1 cellular context compared by ENCODE assay signal in the genomic region with DNA sequence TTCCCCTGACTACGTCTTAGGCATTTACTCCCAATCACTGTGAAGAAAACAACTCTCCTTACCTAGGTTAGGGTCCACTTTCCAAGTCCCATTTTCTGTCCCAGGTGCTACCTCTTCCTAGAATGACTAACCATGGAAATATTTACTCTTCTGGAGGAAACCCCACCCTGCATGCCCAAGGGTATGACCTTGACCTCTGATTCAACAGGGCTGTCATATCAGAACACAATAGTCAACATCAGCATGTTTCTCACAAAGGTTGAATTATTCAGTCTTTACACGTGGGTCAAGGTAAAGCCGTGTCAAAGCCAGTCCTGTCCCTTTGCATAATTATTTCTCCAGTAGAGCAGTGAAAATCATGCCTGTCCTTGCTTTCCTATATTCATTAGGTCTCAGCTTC.
TF ChIP-seq lines count a peak whose summit lies in the region.

No MANE protein-coding gene starts in this region.

TF ChIP-seq in HepG2, 621 proteins besides CTCF, POLR2A, EP300 and RAD21 (continued from another document and continues in another):
- TF ChIP-seq IRF1 (CRISPR knock-in tag; IDR thresholded peaks at IDR 0.05; ENCODE audit: low read depth) (no peak), ZZZ3 (CRISPR knock-in tag; IDR thresholded peaks at IDR 0.05; ENCODE audit: borderline replicate concordance) (no peak), ZNF816 (CRISPR knock-in tag; IDR thresholded peaks at IDR 0.05; ENCODE audit: borderline replicate concordance) (no peak), GATAD1 (CRISPR knock-in tag; IDR thresholded peaks at IDR 0.05) (0 out of 2 replicates have a peak, but pooled peaks have one; percentile 24), SOX5 (CRISPR knock-in tag; IDR thresholded peaks at IDR 0.05; ENCODE audit: borderline replicate concordance) (peak; percentile 99), SMARCE1 (IDR thresholded peaks at IDR 0.05; ENCODE audit: borderline replicate concordance) (no peak), PATZ1 (CRISPR knock-in tag; IDR thresholded peaks at IDR 0.05) (peak; percentile 56), ZMAT5 (CRISPR knock-in tag; IDR thresholded peaks at IDR 0.05; ENCODE audit: borderline replicate concordance, low read depth) (no peak), GLI4 (CRISPR knock-in tag; IDR thresholded peaks at IDR 0.05; ENCODE audit: borderline replicate concordance) (no peak), ZNF205 (CRISPR knock-in tag; IDR thresholded peaks at IDR 0.05) (no peak), TBL1XR1 (IDR thresholded peaks at IDR 0.05; ENCODE audit: borderline replicate concordance, low read length, partially characterized antibody) (peak; percentile 35), MTF1 (CRISPR knock-in tag; IDR thresholded peaks at IDR 0.05) (no peak), ZNF12 (CRISPR knock-in tag; IDR thresholded peaks at IDR 0.05) (no peak), IRX3 (CRISPR knock-in tag; IDR thresholded peaks at IDR 0.05; ENCODE audit: borderline replicate concordance, low read depth) (no peak), GMEB2 (CRISPR knock-in tag; IDR thresholded peaks at IDR 0.05; ENCODE audit: low read depth) (no peak), ATF7-NPFF (CRISPR knock-in tag; IDR thresholded peaks at IDR 0.05; ENCODE audit: low read depth) (no peak), ZFP62 (CRISPR knock-in tag; IDR thresholded peaks at IDR 0.05) (no peak), MLLT10 (CRISPR knock-in tag; IDR thresholded peaks at IDR 0.05) (no peak), SRSF9 (IDR thresholded peaks at IDR 0.05; ENCODE audit: borderline replicate concordance, insufficient read depth, low read depth, low read length, poor library complexity, severe bottlenecking) (no peak), NFE2 (CRISPR knock-in tag; IDR thresholded peaks at IDR 0.05) (no peak), BORCS8-MEF2B (CRISPR knock-in tag; IDR thresholded peaks at IDR 0.05) (no peak), NFKB2 (CRISPR knock-in tag; IDR thresholded peaks at IDR 0.05; ENCODE audit: borderline replicate concordance) (no peak), ZNF775 (CRISPR knock-in tag; IDR thresholded peaks at IDR 0.05; ENCODE audit: borderline replicate concordance) (no peak)
- TF ChIP-seq, protein P1, sequence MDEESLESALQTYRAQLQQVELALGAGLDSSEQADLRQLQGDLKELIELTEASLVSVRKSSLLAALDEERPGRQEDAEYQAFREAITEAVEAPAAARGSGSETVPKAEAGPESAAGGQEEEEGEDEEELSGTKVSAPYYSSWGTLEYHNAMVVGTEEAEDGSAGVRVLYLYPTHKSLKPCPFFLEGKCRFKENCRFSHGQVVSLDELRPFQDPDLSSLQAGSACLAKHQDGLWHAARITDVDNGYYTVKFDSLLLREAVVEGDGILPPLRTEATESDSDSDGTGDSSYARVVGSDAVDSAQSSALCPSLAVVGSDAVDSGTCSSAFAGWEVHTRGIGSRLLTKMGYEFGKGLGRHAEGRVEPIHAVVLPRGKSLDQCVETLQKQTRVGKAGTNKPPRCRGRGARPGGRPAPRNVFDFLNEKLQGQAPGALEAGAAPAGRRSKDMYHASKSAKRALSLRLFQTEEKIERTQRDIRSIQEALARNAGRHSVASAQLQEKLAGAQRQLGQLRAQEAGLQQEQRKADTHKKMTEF (CRISPR knock-in tag; IDR thresholded peaks at IDR 0.05) = peak; percentile 66
- TF ChIP-seq, protein P2, sequence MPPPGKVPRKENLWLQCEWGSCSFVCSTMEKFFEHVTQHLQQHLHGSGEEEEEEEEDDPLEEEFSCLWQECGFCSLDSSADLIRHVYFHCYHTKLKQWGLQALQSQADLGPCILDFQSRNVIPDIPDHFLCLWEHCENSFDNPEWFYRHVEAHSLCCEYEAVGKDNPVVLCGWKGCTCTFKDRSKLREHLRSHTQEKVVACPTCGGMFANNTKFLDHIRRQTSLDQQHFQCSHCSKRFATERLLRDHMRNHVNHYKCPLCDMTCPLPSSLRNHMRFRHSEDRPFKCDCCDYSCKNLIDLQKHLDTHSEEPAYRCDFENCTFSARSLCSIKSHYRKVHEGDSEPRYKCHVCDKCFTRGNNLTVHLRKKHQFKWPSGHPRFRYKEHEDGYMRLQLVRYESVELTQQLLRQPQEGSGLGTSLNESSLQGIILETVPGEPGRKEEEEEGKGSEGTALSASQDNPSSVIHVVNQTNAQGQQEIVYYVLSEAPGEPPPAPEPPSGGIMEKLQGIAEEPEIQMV (CRISPR knock-in tag; IDR thresholded peaks at IDR 0.05; ENCODE audit: low read depth) = no peak
- TF ChIP-seq, protein P3, sequence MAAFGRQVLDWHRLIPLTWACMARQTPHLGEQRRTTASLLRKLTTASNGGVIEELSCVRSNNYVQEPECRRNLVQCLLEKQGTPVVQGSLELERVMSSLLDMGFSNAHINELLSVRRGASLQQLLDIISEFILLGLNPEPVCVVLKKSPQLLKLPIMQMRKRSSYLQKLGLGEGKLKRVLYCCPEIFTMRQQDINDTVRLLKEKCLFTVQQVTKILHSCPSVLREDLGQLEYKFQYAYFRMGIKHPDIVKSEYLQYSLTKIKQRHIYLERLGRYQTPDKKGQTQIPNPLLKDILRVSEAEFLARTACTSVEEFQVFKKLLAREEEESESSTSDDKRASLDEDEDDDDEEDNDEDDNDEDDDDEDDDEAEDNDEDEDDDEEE (CRISPR knock-in tag; IDR thresholded peaks at IDR 0.05) = no peak
- TF ChIP-seq, protein P4, sequence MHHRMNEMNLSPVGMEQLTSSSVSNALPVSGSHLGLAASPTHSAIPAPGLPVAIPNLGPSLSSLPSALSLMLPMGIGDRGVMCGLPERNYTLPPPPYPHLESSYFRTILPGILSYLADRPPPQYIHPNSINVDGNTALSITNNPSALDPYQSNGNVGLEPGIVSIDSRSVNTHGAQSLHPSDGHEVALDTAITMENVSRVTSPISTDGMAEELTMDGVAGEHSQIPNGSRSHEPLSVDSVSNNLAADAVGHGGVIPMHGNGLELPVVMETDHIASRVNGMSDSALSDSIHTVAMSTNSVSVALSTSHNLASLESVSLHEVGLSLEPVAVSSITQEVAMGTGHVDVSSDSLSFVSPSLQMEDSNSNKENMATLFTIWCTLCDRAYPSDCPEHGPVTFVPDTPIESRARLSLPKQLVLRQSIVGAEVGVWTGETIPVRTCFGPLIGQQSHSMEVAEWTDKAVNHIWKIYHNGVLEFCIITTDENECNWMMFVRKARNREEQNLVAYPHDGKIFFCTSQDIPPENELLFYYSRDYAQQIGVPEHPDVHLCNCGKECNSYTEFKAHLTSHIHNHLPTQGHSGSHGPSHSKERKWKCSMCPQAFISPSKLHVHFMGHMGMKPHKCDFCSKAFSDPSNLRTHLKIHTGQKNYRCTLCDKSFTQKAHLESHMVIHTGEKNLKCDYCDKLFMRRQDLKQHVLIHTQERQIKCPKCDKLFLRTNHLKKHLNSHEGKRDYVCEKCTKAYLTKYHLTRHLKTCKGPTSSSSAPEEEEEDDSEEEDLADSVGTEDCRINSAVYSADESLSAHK (CRISPR knock-in tag; IDR thresholded peaks at IDR 0.05; ENCODE audit: borderline replicate concordance) = no peak
- TF ChIP-seq, protein P5, sequence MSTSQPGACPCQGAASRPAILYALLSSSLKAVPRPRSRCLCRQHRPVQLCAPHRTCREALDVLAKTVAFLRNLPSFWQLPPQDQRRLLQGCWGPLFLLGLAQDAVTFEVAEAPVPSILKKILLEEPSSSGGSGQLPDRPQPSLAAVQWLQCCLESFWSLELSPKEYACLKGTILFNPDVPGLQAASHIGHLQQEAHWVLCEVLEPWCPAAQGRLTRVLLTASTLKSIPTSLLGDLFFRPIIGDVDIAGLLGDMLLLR (CRISPR knock-in tag; IDR thresholded peaks at IDR 0.05) = no peak
- TF ChIP-seq, protein P6, sequence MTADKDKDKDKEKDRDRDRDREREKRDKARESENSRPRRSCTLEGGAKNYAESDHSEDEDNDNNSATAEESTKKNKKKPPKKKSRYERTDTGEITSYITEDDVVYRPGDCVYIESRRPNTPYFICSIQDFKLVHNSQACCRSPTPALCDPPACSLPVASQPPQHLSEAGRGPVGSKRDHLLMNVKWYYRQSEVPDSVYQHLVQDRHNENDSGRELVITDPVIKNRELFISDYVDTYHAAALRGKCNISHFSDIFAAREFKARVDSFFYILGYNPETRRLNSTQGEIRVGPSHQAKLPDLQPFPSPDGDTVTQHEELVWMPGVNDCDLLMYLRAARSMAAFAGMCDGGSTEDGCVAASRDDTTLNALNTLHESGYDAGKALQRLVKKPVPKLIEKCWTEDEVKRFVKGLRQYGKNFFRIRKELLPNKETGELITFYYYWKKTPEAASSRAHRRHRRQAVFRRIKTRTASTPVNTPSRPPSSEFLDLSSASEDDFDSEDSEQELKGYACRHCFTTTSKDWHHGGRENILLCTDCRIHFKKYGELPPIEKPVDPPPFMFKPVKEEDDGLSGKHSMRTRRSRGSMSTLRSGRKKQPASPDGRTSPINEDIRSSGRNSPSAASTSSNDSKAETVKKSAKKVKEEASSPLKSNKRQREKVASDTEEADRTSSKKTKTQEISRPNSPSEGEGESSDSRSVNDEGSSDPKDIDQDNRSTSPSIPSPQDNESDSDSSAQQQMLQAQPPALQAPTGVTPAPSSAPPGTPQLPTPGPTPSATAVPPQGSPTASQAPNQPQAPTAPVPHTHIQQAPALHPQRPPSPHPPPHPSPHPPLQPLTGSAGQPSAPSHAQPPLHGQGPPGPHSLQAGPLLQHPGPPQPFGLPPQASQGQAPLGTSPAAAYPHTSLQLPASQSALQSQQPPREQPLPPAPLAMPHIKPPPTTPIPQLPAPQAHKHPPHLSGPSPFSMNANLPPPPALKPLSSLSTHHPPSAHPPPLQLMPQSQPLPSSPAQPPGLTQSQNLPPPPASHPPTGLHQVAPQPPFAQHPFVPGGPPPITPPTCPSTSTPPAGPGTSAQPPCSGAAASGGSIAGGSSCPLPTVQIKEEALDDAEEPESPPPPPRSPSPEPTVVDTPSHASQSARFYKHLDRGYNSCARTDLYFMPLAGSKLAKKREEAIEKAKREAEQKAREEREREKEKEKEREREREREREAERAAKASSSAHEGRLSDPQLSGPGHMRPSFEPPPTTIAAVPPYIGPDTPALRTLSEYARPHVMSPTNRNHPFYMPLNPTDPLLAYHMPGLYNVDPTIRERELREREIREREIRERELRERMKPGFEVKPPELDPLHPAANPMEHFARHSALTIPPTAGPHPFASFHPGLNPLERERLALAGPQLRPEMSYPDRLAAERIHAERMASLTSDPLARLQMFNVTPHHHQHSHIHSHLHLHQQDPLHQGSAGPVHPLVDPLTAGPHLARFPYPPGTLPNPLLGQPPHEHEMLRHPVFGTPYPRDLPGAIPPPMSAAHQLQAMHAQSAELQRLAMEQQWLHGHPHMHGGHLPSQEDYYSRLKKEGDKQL (CRISPR knock-in tag; IDR thresholded peaks at IDR 0.05; ENCODE audit: low read depth) = 0 out of 2 replicates have a peak, but pooled peaks have one; percentile 37
- TF ChIP-seq, protein P7, sequence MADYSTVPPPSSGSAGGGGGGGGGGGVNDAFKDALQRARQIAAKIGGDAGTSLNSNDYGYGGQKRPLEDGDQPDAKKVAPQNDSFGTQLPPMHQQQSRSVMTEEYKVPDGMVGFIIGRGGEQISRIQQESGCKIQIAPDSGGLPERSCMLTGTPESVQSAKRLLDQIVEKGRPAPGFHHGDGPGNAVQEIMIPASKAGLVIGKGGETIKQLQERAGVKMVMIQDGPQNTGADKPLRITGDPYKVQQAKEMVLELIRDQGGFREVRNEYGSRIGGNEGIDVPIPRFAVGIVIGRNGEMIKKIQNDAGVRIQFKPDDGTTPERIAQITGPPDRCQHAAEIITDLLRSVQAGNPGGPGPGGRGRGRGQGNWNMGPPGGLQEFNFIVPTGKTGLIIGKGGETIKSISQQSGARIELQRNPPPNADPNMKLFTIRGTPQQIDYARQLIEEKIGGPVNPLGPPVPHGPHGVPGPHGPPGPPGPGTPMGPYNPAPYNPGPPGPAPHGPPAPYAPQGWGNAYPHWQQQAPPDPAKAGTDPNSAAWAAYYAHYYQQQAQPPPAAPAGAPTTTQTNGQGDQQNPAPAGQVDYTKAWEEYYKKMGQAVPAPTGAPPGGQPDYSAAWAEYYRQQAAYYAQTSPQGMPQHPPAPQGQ (CRISPR knock-in tag; IDR thresholded peaks at IDR 0.05; ENCODE audit: borderline replicate concordance) = no peak
- TF ChIP-seq, protein P8, sequence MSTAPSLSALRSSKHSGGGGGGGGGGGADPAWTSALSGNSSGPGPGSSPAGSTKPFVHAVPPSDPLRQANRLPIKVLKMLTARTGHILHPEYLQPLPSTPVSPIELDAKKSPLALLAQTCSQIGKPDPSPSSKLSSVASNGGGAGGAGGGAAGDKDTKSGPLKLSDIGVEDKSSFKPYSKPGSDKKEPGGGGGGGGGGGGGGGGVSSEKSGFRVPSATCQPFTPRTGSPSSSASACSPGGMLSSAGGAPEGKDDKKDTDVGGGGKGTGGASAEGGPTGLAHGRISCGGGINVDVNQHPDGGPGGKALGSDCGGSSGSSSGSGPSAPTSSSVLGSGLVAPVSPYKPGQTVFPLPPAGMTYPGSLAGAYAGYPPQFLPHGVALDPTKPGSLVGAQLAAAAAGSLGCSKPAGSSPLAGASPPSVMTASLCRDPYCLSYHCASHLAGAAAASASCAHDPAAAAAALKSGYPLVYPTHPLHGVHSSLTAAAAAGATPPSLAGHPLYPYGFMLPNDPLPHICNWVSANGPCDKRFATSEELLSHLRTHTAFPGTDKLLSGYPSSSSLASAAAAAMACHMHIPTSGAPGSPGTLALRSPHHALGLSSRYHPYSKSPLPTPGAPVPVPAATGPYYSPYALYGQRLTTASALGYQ (CRISPR knock-in tag; IDR thresholded peaks at IDR 0.05) = 0 out of 2 replicates have a peak, but pooled peaks have one; percentile 16
